In the genomic region with DNA sequence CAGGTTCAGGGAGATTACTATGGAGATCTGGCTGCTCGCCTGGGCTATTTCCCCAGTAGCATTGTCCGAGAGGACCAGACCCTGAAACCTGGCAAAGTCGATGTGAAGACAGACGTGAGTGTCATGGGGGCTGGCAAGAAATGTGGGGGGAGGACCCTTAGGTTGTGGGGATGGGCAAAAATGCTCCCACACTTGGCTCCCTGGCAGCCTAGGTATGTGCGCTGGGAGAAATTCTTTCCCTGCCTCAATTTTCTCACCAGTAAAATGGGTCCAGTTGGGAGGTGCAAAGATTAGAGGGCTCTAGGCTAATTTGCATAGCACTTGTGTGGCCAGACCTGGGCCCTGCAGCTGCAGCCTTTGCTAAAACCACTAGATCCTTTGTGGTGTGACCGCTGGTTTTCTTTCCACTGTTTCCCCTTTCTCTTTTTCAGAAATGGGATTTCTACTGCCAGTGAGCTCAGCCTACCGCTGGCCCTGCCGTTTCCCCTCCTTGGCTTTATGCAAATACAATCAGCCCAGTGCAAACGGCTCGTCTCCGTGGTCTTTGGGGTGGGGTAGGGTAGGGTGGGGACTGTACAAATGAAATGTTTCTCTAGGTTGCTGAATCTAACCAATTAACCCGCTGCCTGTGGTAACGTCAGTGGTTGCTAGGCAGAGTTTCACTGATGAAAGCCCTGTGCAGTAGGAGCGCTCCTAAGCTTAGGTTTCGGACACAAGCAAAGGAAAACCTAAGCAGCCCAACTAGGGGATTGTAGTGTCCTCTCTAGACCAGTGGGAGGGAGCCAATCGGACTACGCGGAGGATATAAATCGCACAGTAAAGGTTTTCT, we compare ENCODE assay signal across 8 cellular contexts. TPM values are rescaled to one million over a fixed set of nuclear protein-coding genes. Genes with fewer than 3 reads are reported as not detected.
DNase-seq lines count a peak whose midpoint lies in the region; ATAC-seq, FAIRE-seq and TF ChIP-seq lines count a peak whose summit lies in the region.

No MANE protein-coding gene starts in this region.

- no peaks in the 10 kb centered on the region for H3K27me3 ChIP-seq in GM23248 (replicated peaks; ENCODE audit: insufficient read depth)

- ATAC-seq in natural killer cell, result peak; percentile 66 to 81 (median 68)

- no peaks in the 10 kb centered on the region for H3K9me3 ChIP-seq in GM23248 (ENCODE audit: low read depth)
- no peaks in the 10 kb centered on the region for H3K9me3 ChIP-seq in KOPT-K1 (ENCODE audit: insufficient read depth, low read length, poor library complexity, severe bottlenecking)

- peak overlapping the region; percentile 87 for H3K4me3 ChIP-seq in GM23248

- peak overlapping the region; percentile 94 for H2AFZ ChIP-seq in GM23248

- H3F3A ChIP-seq in GM23248 (ENCODE audit: insufficient read depth), result peaks cover 4% of the 10 kb centered on the region; the same call in 1 of the 2 replicates

- H3K9me3 Mint-ChIP-seq in natural killer cell, result no peaks in the 10 kb centered on the region

- no peaks in the 10 kb centered on the region for H3K36me3 Mint-ChIP-seq in natural killer cell

- no peak for TF ChIP-seq CTCF in natural killer cell (IDR thresholded peaks at IDR 0.05)

- H3K27ac Mint-ChIP-seq in natural killer cell, result peak overlapping the region; percentile 95 to 96

- DNase-seq in DMS53 treated with DMSO at 0.1 percent for 48 hours (lab: John Stamatoyannopoulos, UW; ENCODE audit: unreplicated experiment), result peak; percentile 97
- DNase-seq in GM23248, result peak; percentile 92
- peak; percentile 74 for DNase-seq in RCC 7860 (ENCODE audit: low spot score)
- peak; percentile 76 to 78 for DNase-seq in activated T-helper 1 cell treated with anti-CD3 and anti-CD28 coated beads, Interleukin-2, amount 50 U/mL, for 16 hours (ENCODE audit: low read depth in 1 of 2, low spot score in 1 of 2)
- peak; percentile 95 for DNase-seq in fibroblast of peridontal ligament (ENCODE audit: extremely low read depth)
- peak; percentile 87 for DNase-seq in natural killer cell
- DNase-seq in stimulated activated naive CD4-positive, alpha-beta T cell treated with Interleukin-2 at 50 U/mL for 16 hours (lab: John Stamatoyannopoulos, UW), result peak; percentile 86

- peaks cover 37 to 49% of the 10 kb centered on the region in 2 donors for H3K4me1 Mint-ChIP-seq in natural killer cell

- no peaks in the 10 kb centered on the region for H3K27me3 Mint-ChIP-seq in natural killer cell (ENCODE audit: low read depth in 2 of 2)

- no peak for FAIRE-seq in RCC 7860 (lab: Jason Lieb, UNC)

- H4K20me1 ChIP-seq in GM23248 (ENCODE audit: insufficient read depth), result no peaks in the 10 kb centered on the region

- peak overlapping the region; percentile 92 for H3K27ac ChIP-seq in GM23248
- H3K27ac ChIP-seq in KOPT-K1 (ENCODE audit: low read depth, low read length, poor library complexity, severe bottlenecking), result peak overlapping the region; percentile 98

- no peaks in the 10 kb centered on the region for H3K79me2 ChIP-seq in GM23248 (ENCODE audit: insufficient read depth)

- 11% methylated on average over 19 of the region's 19 CpGs for WGBS in GM23248 (ENCODE audit: low coverage in 1 of 2, low lambda C conversion rate in 2 of 2, missing lambda C conversion rate in 2 of 2), 2 experiments

- H3K4me2 ChIP-seq in GM23248 (ENCODE audit: unreplicated experiment), result peak overlapping the region; percentile 94

- in situ Hi-C loops in GM23248 (cut with MboI), result no loop called here

- no peaks in the 10 kb centered on the region for H3K36me3 ChIP-seq in GM23248 (ENCODE audit: low read depth)
- peaks cover 2% of the 10 kb centered on the region; the same call in 1 of the 2 replicates for H3K36me3 ChIP-seq in KOPT-K1 (ENCODE audit: insufficient read depth, low read length)

- H3K4me1 ChIP-seq in GM23248 (ENCODE audit: insufficient read depth), result peaks cover 6% of the 10 kb centered on the region; the same call in 1 of the 2 replicates

- intact Hi-C loops in natural killer cell (cut with micrococcal nuclease), result loop anchor here (1.0 to 10.0 kb wide), 5 partner anchors 21 to 486 kb away; a partner anchor contains a TSS

- peak overlapping the region; percentile 97 for H3K4me3 Mint-ChIP-seq in natural killer cell

- no peaks in the 10 kb centered on the region for H3K9me2 ChIP-seq in GM23248 (ENCODE audit: insufficient read depth)

- H3K9ac ChIP-seq in GM23248, result peak overlapping the region; percentile 89

RNA-seq across cellular contexts. Expression of a gene that starts 0.9 kb away (rescaled TPM):
- total RNA-seq in GM23248 (2014; rRNA removed; shearing (Covaris generic)), result 20.7 and 25.6 TPM in 2 replicates
- 23.2 and 24.6 TPM in 2 replicates for polyA plus RNA-seq in GM23248 (2016; fragmentation: Nextera tagmentation; extraction: Ambion mirVana)
- total RNA-seq in natural killer cell, result 10 to 100 TPM; 97.8 to 99.8 (median 98.6) TPM

RNA-seq across cellular contexts. Expression of a gene that starts 1.9 kb away (rescaled TPM):
- total RNA-seq in GM23248 (2014; rRNA removed; shearing (Covaris generic)), result not detected in 2 replicates
- polyA plus RNA-seq in GM23248 (2016; fragmentation: Nextera tagmentation; extraction: Ambion mirVana), result not detected in 2 replicates
- not detected for total RNA-seq in natural killer cell

RNA-seq across cellular contexts. Expression of a gene that starts 21.8 kb away (rescaled TPM):
- total RNA-seq in GM23248 (2014; rRNA removed; shearing (Covaris generic)), result 80.6 and 83.3 TPM in 2 replicates
- polyA plus RNA-seq in GM23248 (2016; fragmentation: Nextera tagmentation; extraction: Ambion mirVana), result 52.5 and 61.2 TPM in 2 replicates
- 100 to 1,000 TPM; 104 to 156 (median 151) TPM for total RNA-seq in natural killer cell

RNA-seq across cellular contexts. Expression of a gene that starts 26.2 kb away (rescaled TPM):
- 30.6 and 35.3 TPM in 2 replicates for total RNA-seq in GM23248 (2014; rRNA removed; shearing (Covaris generic))
- 50.1 and 58.5 TPM in 2 replicates for polyA plus RNA-seq in GM23248 (2016; fragmentation: Nextera tagmentation; extraction: Ambion mirVana)
- 10 to 100 TPM; 56.2 to 65.9 (median 60.9) TPM for total RNA-seq in natural killer cell

RNA-seq across cellular contexts. Expression of a gene that starts 26.9 kb away (rescaled TPM):
- 0.38 and 2.5 TPM in 2 replicates for total RNA-seq in GM23248 (2014; rRNA removed; shearing (Covaris generic))
- polyA plus RNA-seq in GM23248 (2016; fragmentation: Nextera tagmentation; extraction: Ambion mirVana), result 5.6 and 7.3 TPM in 2 replicates
- 1 to 10 TPM; 5.9 to 9.6 (median 8.2) TPM for total RNA-seq in natural killer cell

Comparison
In these comparisons a context has a peak if more than half of its experiments do, and no peak if none do; other contexts are left out.
1. Peak in every context shown above with its lines: DNase-seq, ATAC-seq, H3K4me3 ChIP-seq and H3K27ac ChIP-seq.